ENCODE assay signal across 30 cellular contexts in genomic region chr20:10190456-10190855, GRCh38. TPM values are rescaled to one million over a fixed set of nuclear protein-coding genes. Genes with fewer than 3 reads are reported as not detected.
DNase-seq lines count a peak whose midpoint lies in the region; ATAC-seq and TF ChIP-seq lines count a peak whose summit lies in the region.
"Had no signal": no experiment of that assay in that cellular context is flagged by ENCODE, and none has a peak within 500 bp of the region (broad histone marks: within the 10 kb centered on the region; RNA-seq: fewer than 3 reads in every experiment).

No MANE protein-coding gene starts in this region.

- no peak for ATAC-seq in HG03175 (IDR thresholded peaks at IDR 0.05; ENCODE audit: unreplicated experiment)
- ATAC-seq: A549; CD8-positive, alpha-beta T cell had no signal

- H3K4me3 Mint-ChIP-seq in CD14-positive monocyte: no peak overlapping the region
- H3K4me3 Mint-ChIP-seq: B cell; CD4-positive, alpha-beta memory T cell; CD4-positive, alpha-beta T cell; CD4-positive, CD25-positive, alpha-beta regulatory T cell; CD8-positive, alpha-beta memory T cell; CD8-positive, alpha-beta T cell had no signal

- in situ Hi-C loops in G401 (cut with HindIII; ENCODE audit: low sequenced_read_pairs): no loop called here

- TF ChIP-seq CTCF in CD14-positive monocyte (IDR thresholded peaks at IDR 0.05): no peak

- H3K27ac Mint-ChIP-seq in CD14-positive monocyte: no peak overlapping the region
- H3K27ac Mint-ChIP-seq: B cell; CD4-positive, alpha-beta memory T cell; CD4-positive, alpha-beta T cell; CD4-positive, CD25-positive, alpha-beta regulatory T cell; CD8-positive, alpha-beta memory T cell; CD8-positive, alpha-beta T cell had no signal

- intact Hi-C loops in CD14-positive monocyte (cut with micrococcal nuclease): no loop called here

- DNase-seq in G401 (ENCODE audit: low spot score) (peak; percentile 67), NCI-H2171 (lab: John Stamatoyannopoulos, UW) (peak; percentile 26), NCI-H2171 treated with DMSO at 0.1 percent for 48 hours (lab: John Stamatoyannopoulos, UW) (peak; percentile 76), cerebellar cortex (ENCODE audit: low spot score) (peak; percentile 69), CD14-positive monocyte (ENCODE audit: low spot score) (no peak), MV-4-11 (lab: John Stamatoyannopoulos, UW) (no peak)
- DNase-seq in activated T-cell treated with anti-CD3 and anti-CD28 coated beads, Interleukin-2, amount 50 U/mL, for 48 hours: no peak
- DNase-seq: 8988T; ACHN; AML-193; BE2C; C1 segment of cervical spinal cord; Caco-2; Calu3; CD4-positive, alpha-beta memory T cell; CD4-positive, alpha-beta T cell; CD4-positive, CD25-positive, alpha-beta regulatory T cell; CD8-positive, alpha-beta memory T cell; CD8-positive, alpha-beta T cell; COR-L47; DMS 273 treated with DMSO at 0.1 percent for 48 hours; DMS153; DMS53; DMS79; DMS79 treated with DMSO at 0.1 percent for 48 hours; DND-41; EL had no signal

- peaks cover 0 to 4% (median 2%) of the 10 kb centered on the region in 3 donors for H3K27me3 Mint-ChIP-seq in CD14-positive monocyte (ENCODE audit: low read depth in 3 of 3)
- H3K27me3 Mint-ChIP-seq: B cell had no signal

- H3K9me3 Mint-ChIP-seq in CD14-positive monocyte: peaks cover 8 to 22% (median 16%) of the 10 kb centered on the region in 7 donors

- no peaks in the 10 kb centered on the region for H3K4me1 Mint-ChIP-seq in CD14-positive monocyte
- H3K4me1 Mint-ChIP-seq: B cell; CD4-positive, alpha-beta memory T cell; CD4-positive, CD25-positive, alpha-beta regulatory T cell; CD8-positive, alpha-beta memory T cell had no signal

- H3K36me3 Mint-ChIP-seq in CD14-positive monocyte: no peaks in the 10 kb centered on the region
- H3K36me3 Mint-ChIP-seq: CD4-positive, alpha-beta memory T cell; CD4-positive, CD25-positive, alpha-beta regulatory T cell; CD8-positive, alpha-beta T cell had no signal

RNA-seq across cellular contexts. Expression of gene SNAP25, which starts 28.2 kb away (rescaled TPM):
- total RNA-seq in G401 (2014; rRNA removed; shearing (Covaris generic)): not detected in 2 replicates
- polyA plus RNA-seq in CD14-positive monocyte: not detected
- total RNA-seq: B cell; Caco-2; CD4-positive, alpha-beta memory T cell; CD4-positive, alpha-beta T cell; CD4-positive, CD25-positive, alpha-beta regulatory T cell; CD8-positive, alpha-beta T cell had no signal
- polyA plus RNA-seq: CD4-positive, CD25-positive, alpha-beta regulatory T cell; CD8-positive, alpha-beta memory T cell had no signal

Comparison
In these comparisons a context has a peak if more than half of its experiments do, and no peak if none do; other contexts are left out.
1. DNase-seq: peak in G401 (single experiment), NCI-H2171 (single experiment), NCI-H2171 treated with DMSO at 0.1 percent for 48 hours (single experiment) and cerebellar cortex (single experiment); none in CD14-positive monocyte (single experiment), MV-4-11 (single experiment) and activated T-cell treated with anti-CD3 and anti-CD28 coated beads, Interleukin-2, amount 50 U/mL, for 48 hours (0 of 2).